25 cellular contexts compared by ENCODE assay signal in the genomic region with DNA sequence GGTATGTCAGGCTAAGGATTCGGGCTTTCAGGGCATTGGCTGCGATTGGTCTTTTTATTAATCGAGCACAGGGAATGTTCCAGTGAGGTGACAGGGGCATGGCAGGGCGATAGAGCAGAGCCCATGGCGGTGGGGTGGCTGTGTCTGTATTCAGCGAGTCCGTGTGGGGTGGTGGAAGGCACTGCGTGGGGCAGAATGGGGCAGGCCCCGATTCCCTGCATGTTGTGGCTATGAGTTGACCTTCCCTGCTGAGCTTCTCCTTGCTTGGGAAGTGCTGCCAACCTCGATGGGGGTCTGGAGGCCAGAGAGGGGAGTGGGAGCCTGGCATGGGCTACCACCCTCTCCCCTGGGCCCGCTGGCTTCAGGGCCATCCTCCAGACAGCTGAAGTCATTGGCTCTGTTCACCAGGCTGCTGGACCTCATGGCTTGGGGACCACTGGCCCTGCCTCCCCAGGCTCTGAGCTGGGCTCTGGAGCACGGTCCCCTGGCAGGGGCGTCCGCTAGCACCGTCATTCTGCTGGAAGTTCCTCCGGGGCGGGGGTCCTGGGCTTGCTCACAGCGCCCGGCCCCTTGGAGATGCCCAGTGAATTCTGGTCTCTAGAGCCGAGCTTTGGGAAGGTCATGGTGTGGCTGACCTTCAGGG.
DNase-seq lines count a peak whose midpoint lies in the region; ATAC-seq and TF ChIP-seq lines count a peak whose summit lies in the region.
"Had no signal": no experiment of that assay in that cellular context is flagged by ENCODE, and none has a peak within 500 bp of the region (broad histone marks: within the 10 kb centered on the region; RNA-seq: fewer than 3 reads in every experiment).

No MANE protein-coding gene starts in this region.

- H3K9me3 ChIP-seq in ovary, result no peaks in the 10 kb centered on the region
- H3K9me3 ChIP-seq: A549 had no signal

- H3K4me2 ChIP-seq in GM23338, result no peak overlapping the region
- H3K4me2 ChIP-seq: A549 had no signal

- no peak overlapping the region for H3K4me3 ChIP-seq in GM23338
- no peak overlapping the region for H3K4me3 ChIP-seq in ovary
- H3K4me3 ChIP-seq: A549, GM12878 had no signal

- peak overlapping the region; percentile 72; the same call in 1 of the 2 replicates for H3K27ac Mint-ChIP-seq in GM23338
- H3K27ac Mint-ChIP-seq in brain, result peak overlapping the region in 3 of 5 experiments; percentile 24 to 80 (median 28)
- peak overlapping the region in 2 of 3 experiments; percentile 50 to 74 for H3K27ac Mint-ChIP-seq in nephron
- H3K27ac Mint-ChIP-seq in Calu3 (ENCODE audit: unreplicated experiment), result no peak overlapping the region
- H3K27ac Mint-ChIP-seq: CD4-positive, alpha-beta memory T cell had no signal

- H3K27me3 ChIP-seq in GM23338 (ENCODE audit: insufficient read depth), result no peaks in the 10 kb centered on the region
- no peaks in the 10 kb centered on the region for H3K27me3 ChIP-seq in ovary

- H3K27ac ChIP-seq in GM23338 (ENCODE audit: low read depth) (no peak overlapping the region), ovary (peak overlapping the region in 1 of 2 donors; percentile 59)
- H3K27ac ChIP-seq: HL-60 had no signal

- no peaks in the 10 kb centered on the region for H3F3A ChIP-seq in GM23338 (replicated peaks; ENCODE audit: low read depth)

- H3K79me2 ChIP-seq in GM23338 (replicated peaks; ENCODE audit: insufficient read depth), result no peaks in the 10 kb centered on the region

- no peak for TF ChIP-seq POLR2A in ovary (IDR thresholded peaks at IDR 0.05)

- no TSS peak for BruUV-seq in Calu3 (replicated peaks; lab: Mats Ljungman, UMichigan)

- no peak for TF ChIP-seq CTCF in GM23338 (conservative IDR thresholded peaks at IDR 0.05; ENCODE audit: low read depth in 2 of 2)
- no peak for TF ChIP-seq CTCF in brain (conservative IDR thresholded peaks at IDR 0.05)
- no peak for TF ChIP-seq CTCF in nephron (IDR thresholded peaks at IDR 0.05; ENCODE audit: unreplicated experiment in 3 of 3)
- no peak for TF ChIP-seq CTCF in ovary (IDR thresholded peaks at IDR 0.05)
- no peak for TF ChIP-seq CTCF in Calu3 (IDR thresholded peaks at IDR 0.05; ENCODE audit: unreplicated experiment)

- no peak for TF ChIP-seq EP300 in ovary (IDR thresholded peaks at IDR 0.05)

- H3K36me3 ChIP-seq in GM23338 (ENCODE audit: insufficient read depth) (no peaks in the 10 kb centered on the region), ovary (no peaks in the 10 kb centered on the region)

- peaks cover 9% of the 10 kb centered on the region for H3K27me3 Mint-ChIP-seq in GM23338 (ENCODE audit: insufficient read depth, low read depth, poor library complexity)
- no peaks in the 10 kb centered on the region for H3K27me3 Mint-ChIP-seq in brain
- peaks cover 18% of the 10 kb centered on the region for H3K27me3 Mint-ChIP-seq in nephron (ENCODE audit: low read depth)
- H3K27me3 Mint-ChIP-seq in Calu3 (ENCODE audit: unreplicated experiment), result no peaks in the 10 kb centered on the region
- H3K27me3 Mint-ChIP-seq: CD4-positive, alpha-beta memory T cell had no signal

- CTCF ChIA-PET in Calu3 (lab: Charles Lee), result no interaction called here

- H3K9me2 ChIP-seq in GM23338 (ENCODE audit: insufficient read depth), result no peaks in the 10 kb centered on the region

- H3K9me3 Mint-ChIP-seq in GM23338 (no peaks in the 10 kb centered on the region), brain (no peaks in the 10 kb centered on the region), nephron (no peaks in the 10 kb centered on the region), Calu3 (ENCODE audit: low read depth, unreplicated experiment) (no peaks in the 10 kb centered on the region)
- H3K9me3 Mint-ChIP-seq: CD4-positive, alpha-beta memory T cell had no signal

- DNase-seq in GM23338 (ENCODE audit: low spot score) (no peak), ovary (peak in 3 of 5 donors; percentile 28 to 40 (median 31)), cerebellar nuclear complex (lab: John Stamatoyannopoulos, UW) (no peak), NCI-H2196 treated with DMSO at 0.1 percent for 48 hours (lab: John Stamatoyannopoulos, UW; ENCODE audit: unreplicated experiment) (no peak), SKM-1 treated with dmso at 0.1 percent for 144 hours (lab: John Stamatoyannopoulos, UW; ENCODE audit: unreplicated experiment) (no peak), Calu3 (no peak)
- DNase-seq: C1 segment of cervical spinal cord; CD4-positive, alpha-beta memory T cell; COR-L47; DMS 273 treated with DMSO at 0.1 percent for 48 hours; DMS79; EL; GDM1; NCI-H1048; NCI-H1417; NCI-H187; NCI-H2081 treated with DMSO at 0.1 percent for 48 hours; NCI-H2171; NCI-H524 treated with DMSO at 0.1 percent for 48 hours; NCI-H774 had no signal

- H3K4me1 ChIP-seq in GM23338 (ENCODE audit: insufficient read depth), result no peaks in the 10 kb centered on the region
- peaks cover 42% of the 10 kb centered on the region for H3K4me1 ChIP-seq in ovary (ENCODE audit: insufficient read depth)
- H3K4me1 ChIP-seq: A549 had no signal

- H3K4me3 Mint-ChIP-seq in GM23338 (no peak overlapping the region), brain (no peak overlapping the region), nephron (no peak overlapping the region), Calu3 (ENCODE audit: low read depth, unreplicated experiment) (no peak overlapping the region)
- H3K4me3 Mint-ChIP-seq: CD4-positive, alpha-beta memory T cell had no signal

- no peak for ATAC-seq in GM23338
- ATAC-seq: A549, GM12878 had no signal

- H3K36me3 Mint-ChIP-seq in GM23338 (ENCODE audit: low read depth), result no peaks in the 10 kb centered on the region
- H3K36me3 Mint-ChIP-seq in brain, result no peaks in the 10 kb centered on the region
- H3K36me3 Mint-ChIP-seq in nephron (ENCODE audit: low read depth), result no peaks in the 10 kb centered on the region
- no peaks in the 10 kb centered on the region for H3K36me3 Mint-ChIP-seq in Calu3 (ENCODE audit: insufficient read depth, unreplicated experiment)

- 87 to 94% (median 89%) methylated on average over 18 to 20 of the region's 20 CpGs for WGBS in ovary, 3 donors

- no peaks in the 10 kb centered on the region for H4K20me1 ChIP-seq in GM23338 (replicated peaks; ENCODE audit: insufficient read depth)

- intact Hi-C loops in ovary (cut with DNase I) (no loop called here), Calu3 (cut with micrococcal nuclease; ENCODE audit: unreplicated experiment) (loop anchor here (10.0 kb wide), 1 partner anchor 200 kb away; no protein-coding TSS in a partner anchor)

- H3K4me1 Mint-ChIP-seq in GM23338 (peaks cover 22% of the 10 kb centered on the region), brain (peaks cover 59% of the 10 kb centered on the region), nephron (peaks cover 56% of the 10 kb centered on the region), Calu3 (ENCODE audit: low read depth, unreplicated experiment) (no peaks in the 10 kb centered on the region)
- H3K4me1 Mint-ChIP-seq: CD4-positive, alpha-beta memory T cell had no signal

- no peak overlapping the region for H2AFZ ChIP-seq in GM23338

TF ChIP-seq in GM23338, 12 proteins besides CTCF, POLR2A, EP300 and RAD21 (continues in another document):
- TF ChIP-seq, protein P1, sequence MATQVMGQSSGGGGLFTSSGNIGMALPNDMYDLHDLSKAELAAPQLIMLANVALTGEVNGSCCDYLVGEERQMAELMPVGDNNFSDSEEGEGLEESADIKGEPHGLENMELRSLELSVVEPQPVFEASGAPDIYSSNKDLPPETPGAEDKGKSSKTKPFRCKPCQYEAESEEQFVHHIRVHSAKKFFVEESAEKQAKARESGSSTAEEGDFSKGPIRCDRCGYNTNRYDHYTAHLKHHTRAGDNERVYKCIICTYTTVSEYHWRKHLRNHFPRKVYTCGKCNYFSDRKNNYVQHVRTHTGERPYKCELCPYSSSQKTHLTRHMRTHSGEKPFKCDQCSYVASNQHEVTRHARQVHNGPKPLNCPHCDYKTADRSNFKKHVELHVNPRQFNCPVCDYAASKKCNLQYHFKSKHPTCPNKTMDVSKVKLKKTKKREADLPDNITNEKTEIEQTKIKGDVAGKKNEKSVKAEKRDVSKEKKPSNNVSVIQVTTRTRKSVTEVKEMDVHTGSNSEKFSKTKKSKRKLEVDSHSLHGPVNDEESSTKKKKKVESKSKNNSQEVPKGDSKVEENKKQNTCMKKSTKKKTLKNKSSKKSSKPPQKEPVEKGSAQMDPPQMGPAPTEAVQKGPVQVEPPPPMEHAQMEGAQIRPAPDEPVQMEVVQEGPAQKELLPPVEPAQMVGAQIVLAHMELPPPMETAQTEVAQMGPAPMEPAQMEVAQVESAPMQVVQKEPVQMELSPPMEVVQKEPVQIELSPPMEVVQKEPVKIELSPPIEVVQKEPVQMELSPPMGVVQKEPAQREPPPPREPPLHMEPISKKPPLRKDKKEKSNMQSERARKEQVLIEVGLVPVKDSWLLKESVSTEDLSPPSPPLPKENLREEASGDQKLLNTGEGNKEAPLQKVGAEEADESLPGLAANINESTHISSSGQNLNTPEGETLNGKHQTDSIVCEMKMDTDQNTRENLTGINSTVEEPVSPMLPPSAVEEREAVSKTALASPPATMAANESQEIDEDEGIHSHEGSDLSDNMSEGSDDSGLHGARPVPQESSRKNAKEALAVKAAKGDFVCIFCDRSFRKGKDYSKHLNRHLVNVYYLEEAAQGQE (IDR thresholded peaks at IDR 0.05; ENCODE audit: unreplicated experiment), result no peak
- TF ChIP-seq JUNB (IDR thresholded peaks at IDR 0.05; ENCODE audit: unreplicated experiment) (no peak), ZNF331 (CRISPR knock-in tag; IDR thresholded peaks at IDR 0.05; ENCODE audit: low read depth) (no peak)

Comparison
In these comparisons a context has a peak if more than half of its experiments do, and no peak if none do; other contexts are left out.
1. DNase-seq: peak in ovary (3 of 5); none in GM23338 (single experiment), cerebellar nuclear complex (0 of 2), NCI-H2196 treated with DMSO at 0.1 percent for 48 hours (single experiment), SKM-1 treated with dmso at 0.1 percent for 144 hours (single experiment) and Calu3 (single experiment).